Comparison of ENCODE assay signal across 1 cellular context in the genomic region with DNA sequence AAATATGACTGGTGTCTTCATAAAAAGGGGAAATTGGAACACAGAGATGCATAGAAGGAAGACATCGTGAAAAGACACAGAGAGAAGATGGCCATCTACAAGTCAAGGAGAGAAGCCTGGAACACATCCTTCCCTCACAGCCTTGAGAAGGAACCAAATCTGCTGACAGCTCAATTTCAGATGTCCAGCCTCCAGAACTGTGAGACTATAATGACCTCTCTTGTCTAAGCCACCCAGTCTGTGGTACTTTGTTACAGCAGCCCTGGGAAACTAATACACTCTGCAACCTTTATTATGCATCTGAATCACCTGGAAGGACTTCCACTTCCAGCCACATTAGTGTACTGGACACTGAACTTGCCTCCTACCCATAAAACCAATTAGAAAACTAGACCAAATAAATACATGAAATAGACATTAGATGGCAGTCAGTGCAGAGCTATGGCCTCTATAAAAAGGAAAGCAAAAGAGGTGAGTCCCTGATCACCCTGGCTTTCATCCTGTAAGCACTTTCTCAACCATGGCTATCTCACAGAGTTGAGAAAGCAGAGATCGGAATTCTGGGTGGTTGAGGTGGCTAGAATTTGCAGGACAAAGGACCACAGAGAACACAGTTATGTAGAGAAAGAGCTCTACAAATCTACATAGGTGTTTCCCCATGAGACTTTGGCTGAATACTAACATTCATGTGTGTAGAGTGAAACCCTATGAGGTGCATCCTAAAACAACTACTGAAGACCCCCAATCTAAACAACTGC.
TF ChIP-seq lines count a peak whose summit lies in the region.

No MANE protein-coding gene starts in this region.

TF ChIP-seq in GM12878, 131 proteins besides CTCF, POLR2A, EP300 and RAD21:
- TF ChIP-seq SMARCA5 (IDR thresholded peaks at IDR 0.05) (no peak), SMC3 (IDR thresholded peaks at IDR 0.05; ENCODE audit: borderline replicate concordance, low read length) (0 out of 2 replicates have a peak, but pooled peaks have one; percentile 10), MEF2B (IDR thresholded peaks at IDR 0.05; ENCODE audit: partially characterized antibody, poor library complexity, severe bottlenecking) (no peak), CBX5 (IDR thresholded peaks at IDR 0.05; ENCODE audit: low read depth) (no peak), TCF12 (IDR thresholded peaks at IDR 0.05; ENCODE audit: low read depth, low read length) (no peak), ZNF274 (IDR thresholded peaks at IDR 0.05; ENCODE audit: insufficient read depth, insufficient read length) (no peak), IKZF1 (conservative IDR thresholded peaks at IDR 0.05) (no peak)
- TF ChIP-seq, protein P1, sequence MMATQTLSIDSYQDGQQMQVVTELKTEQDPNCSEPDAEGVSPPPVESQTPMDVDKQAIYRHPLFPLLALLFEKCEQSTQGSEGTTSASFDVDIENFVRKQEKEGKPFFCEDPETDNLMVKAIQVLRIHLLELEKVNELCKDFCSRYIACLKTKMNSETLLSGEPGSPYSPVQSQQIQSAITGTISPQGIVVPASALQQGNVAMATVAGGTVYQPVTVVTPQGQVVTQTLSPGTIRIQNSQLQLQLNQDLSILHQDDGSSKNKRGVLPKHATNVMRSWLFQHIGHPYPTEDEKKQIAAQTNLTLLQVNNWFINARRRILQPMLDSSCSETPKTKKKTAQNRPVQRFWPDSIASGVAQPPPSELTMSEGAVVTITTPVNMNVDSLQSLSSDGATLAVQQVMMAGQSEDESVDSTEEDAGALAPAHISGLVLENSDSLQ (IDR thresholded peaks at IDR 0.05): no peak
- TF ChIP-seq, protein P2, sequence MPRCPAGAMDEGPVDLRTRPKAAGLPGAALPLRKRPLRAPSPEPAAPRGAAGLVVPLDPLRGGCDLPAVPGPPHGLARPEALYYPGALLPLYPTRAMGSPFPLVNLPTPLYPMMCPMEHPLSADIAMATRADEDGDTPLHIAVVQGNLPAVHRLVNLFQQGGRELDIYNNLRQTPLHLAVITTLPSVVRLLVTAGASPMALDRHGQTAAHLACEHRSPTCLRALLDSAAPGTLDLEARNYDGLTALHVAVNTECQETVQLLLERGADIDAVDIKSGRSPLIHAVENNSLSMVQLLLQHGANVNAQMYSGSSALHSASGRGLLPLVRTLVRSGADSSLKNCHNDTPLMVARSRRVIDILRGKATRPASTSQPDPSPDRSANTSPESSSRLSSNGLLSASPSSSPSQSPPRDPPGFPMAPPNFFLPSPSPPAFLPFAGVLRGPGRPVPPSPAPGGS (IDR thresholded peaks at IDR 0.05; ENCODE audit: borderline replicate concordance, insufficient read depth, low read depth, low read length, poor library complexity, severe bottlenecking): no peak
TF ChIP-seq in GM12878: peak in this region for 1.
